Comparison of ENCODE assay signal across 1 cellular context in the genomic region with DNA sequence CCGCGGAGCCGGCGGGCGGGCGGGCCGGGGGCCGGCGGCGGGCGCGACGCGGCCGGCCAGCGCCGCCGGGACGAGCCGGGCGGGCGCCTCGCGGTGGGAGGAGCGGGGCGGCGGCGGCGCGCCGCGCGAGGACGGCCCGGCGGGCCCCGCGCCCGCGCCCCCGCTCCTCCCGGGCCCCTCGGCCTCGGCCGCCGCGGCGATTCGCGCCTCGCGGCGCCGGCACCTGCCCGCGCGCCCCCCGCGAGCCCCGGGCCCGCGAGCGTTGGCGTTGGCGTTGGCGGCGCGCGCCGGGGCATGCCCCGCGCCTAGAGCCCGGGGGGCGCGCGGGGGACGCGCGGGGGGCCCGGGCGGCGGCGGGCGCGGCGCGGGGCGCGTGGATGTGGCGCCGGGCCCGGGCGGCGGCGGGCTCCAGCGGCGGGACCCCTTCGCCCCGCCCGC.
TF ChIP-seq lines count a peak whose summit lies in the region.

Gene SKI (plus strand): TSS at position 163 of the 438 bp plus-strand sequence. CDS start 448 bp downstream, outside the sequence.

TF ChIP-seq in HEK293, 187 proteins besides CTCF, POLR2A, EP300 and RAD21 (continued from another document):
- TF ChIP-seq PRDM2 (tag by site-specific recombination; IDR thresholded peaks at IDR 0.05; ENCODE audit: borderline replicate concordance) (no peak), ZNF639 (tag by site-specific recombination; IDR thresholded peaks at IDR 0.05) (no peak), ZNF404 (tag by site-specific recombination; IDR thresholded peaks at IDR 0.05) (no peak), ZNF175 (tag by site-specific recombination; IDR thresholded peaks at IDR 0.05) (no peak)
